In genomic region chr3:66506154-66506553, GRCh38 we compare ENCODE assay signal across 25 cellular contexts.
"Had no signal": no experiment of that assay in that cellular context is flagged by ENCODE, and none has a peak within 500 bp of the region (broad histone marks: within the 10 kb centered on the region; RNA-seq: fewer than 3 reads in every experiment).

No MANE protein-coding gene starts in this region.

- H3K4me3 Mint-ChIP-seq: activated CD4-positive, alpha-beta memory T cell treated with anti-CD3 and anti-CD28 coated beads for 36 hours; activated CD4-positive, alpha-beta T cell treated with anti-CD3 and anti-CD28 coated beads for 36 hours; activated CD4-positive, alpha-beta T cell treated with anti-CD3 and anti-CD28 coated beads, Interleukin-2, amount 10 ng/mL, durations not matched to agents 24 days and 14 days; activated naive CD8-positive, alpha-beta T cell; activated T-cell treated with anti-CD3 and anti-CD28 coated beads, Interleukin-2, amount 50 U/mL, for 24 hours; activated T-cell treated with anti-CD3 and anti-CD28 coated beads, Interleukin-2, amount 50 U/mL, for 72 hours; effector memory CD8-positive, alpha-beta T cell had no signal

- H3K4me3 ChIP-seq: esophagus squamous epithelium, gastroesophageal sphincter had no signal

- H3K27me3 ChIP-seq: esophagus squamous epithelium, gastroesophageal sphincter had no signal

- H3K9me3 Mint-ChIP-seq: activated CD4-positive, alpha-beta memory T cell treated with anti-CD3 and anti-CD28 coated beads for 36 hours; activated T-cell treated with anti-CD3 and anti-CD28 coated beads, Interleukin-2, amount 50 U/mL, for 24 hours; activated T-cell treated with anti-CD3 and anti-CD28 coated beads, Interleukin-2, amount 50 U/mL, for 72 hours; effector memory CD8-positive, alpha-beta T cell had no signal

- H3K36me3 Mint-ChIP-seq: activated CD4-positive, alpha-beta memory T cell treated with anti-CD3 and anti-CD28 coated beads for 36 hours had no signal

- H3K36me3 ChIP-seq: esophagus squamous epithelium, gastroesophageal sphincter had no signal

- H3K27ac Mint-ChIP-seq: activated CD4-positive, alpha-beta memory T cell treated with anti-CD3 and anti-CD28 coated beads for 36 hours; activated CD4-positive, alpha-beta T cell treated with anti-CD3 and anti-CD28 coated beads for 36 hours; activated CD4-positive, alpha-beta T cell treated with anti-CD3 and anti-CD28 coated beads, Interleukin-2, amount 10 ng/mL, durations not matched to agents 24 days and 14 days; activated naive CD8-positive, alpha-beta T cell; activated T-cell treated with anti-CD3 and anti-CD28 coated beads, Interleukin-2, amount 50 U/mL, for 24 hours; activated T-cell treated with anti-CD3 and anti-CD28 coated beads, Interleukin-2, amount 50 U/mL, for 72 hours; effector memory CD8-positive, alpha-beta T cell had no signal

- H3K27ac ChIP-seq: epithelial cell of prostate, esophagus squamous epithelium had no signal

- H3K27me3 Mint-ChIP-seq: activated CD4-positive, alpha-beta memory T cell treated with anti-CD3 and anti-CD28 coated beads for 36 hours; effector memory CD8-positive, alpha-beta T cell had no signal

- DNase-seq: activated CD4-positive, alpha-beta memory T cell treated with anti-CD3 and anti-CD28 coated beads for 36 hours; activated CD4-positive, alpha-beta T cell treated with anti-CD3 and anti-CD28 coated beads for 36 hours; activated CD4-positive, alpha-beta T cell treated with anti-CD3 and anti-CD28 coated beads, Interleukin-2, amount 10 ng/mL, durations not matched to agents 24 days and 14 days; activated CD4-positive, CD25-positive, alpha-beta regulatory T cell; activated CD4-positive, CD25-positive, alpha-beta regulatory T cell treated with anti-CD3 and anti-CD28 coated beads, Interleukin-2, amount 50 U/mL, for 72 hours; activated CD8-positive, alpha-beta memory T cell treated with anti-CD3 and anti-CD28 coated beads, Interleukin-2, amount 50 U/mL, for 48 hours; activated gamma-delta T cell treated with Interleukin-2 at 50 U/mL for 16 hours; activated naive CD4-positive, alpha-beta T cell treated with anti-CD3 and anti-CD28 coated beads, Interleukin-2, amount 50 U/mL, for 16 hours; activated naive CD4-positive, alpha-beta T cell treated with Interleukin-2 at 50 U/mL for 16 hours; activated T-cell treated with anti-CD3 and anti-CD28 coated beads for 4 hours; activated T-cell treated with anti-CD3 and anti-CD28 coated beads, Interleukin-2, amount 50 U/mL, for 24 hours; activated T-cell treated with anti-CD3 and anti-CD28 coated beads, Interleukin-2, amount 50 U/mL, for 72 hours; amniotic stem cell; anterior cingulate cortex; caudate nucleus; cortex of kidney; dermis blood vessel endothelial cell; effector CD4-positive, alpha-beta T cell; effector memory CD8-positive, alpha-beta T cell; esophagus squamous epithelium; foreskin melanocyte; T-helper 2 cell had no signal

- H3K9me3 ChIP-seq: esophagus squamous epithelium, gastroesophageal sphincter had no signal

- ATAC-seq: activated CD4-positive, alpha-beta T cell treated with anti-CD3 and anti-CD28 coated beads for 36 hours; activated T-cell treated with anti-CD3 and anti-CD28 coated beads, Interleukin-2, amount 50 U/mL, for 72 hours; effector memory CD8-positive, alpha-beta T cell; gastroesophageal sphincter had no signal
